22 cellular contexts compared by ENCODE assay signal in the genomic region with DNA sequence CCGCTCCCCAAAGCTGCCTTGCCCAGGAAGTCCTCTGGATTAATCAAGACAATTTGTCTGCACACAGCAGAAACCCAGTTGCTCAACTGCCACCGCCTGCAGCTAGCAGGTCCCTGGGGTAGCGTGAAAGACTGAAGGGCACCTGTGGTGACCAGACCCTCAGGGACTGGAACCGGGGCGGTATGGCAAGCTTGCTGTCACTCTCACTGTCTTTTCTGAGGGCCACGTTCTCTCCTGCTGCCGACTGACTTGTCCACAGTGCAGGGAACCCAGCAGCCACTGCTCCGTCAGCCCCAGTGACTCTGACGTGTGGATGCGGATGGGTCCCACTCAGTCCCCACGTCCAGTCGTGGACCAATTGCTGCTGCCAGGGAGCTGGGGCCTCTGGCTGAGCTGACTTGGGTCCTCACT.
DNase-seq lines count a peak whose midpoint lies in the region; ATAC-seq and TF ChIP-seq lines count a peak whose summit lies in the region.
"Had no signal": no experiment of that assay in that cellular context is flagged by ENCODE, and none has a peak within 500 bp of the region (broad histone marks: within the 10 kb centered on the region; RNA-seq: fewer than 3 reads in every experiment).

No MANE protein-coding gene starts in this region.

- H3K9ac ChIP-seq in Karpas-422 (ENCODE audit: low read length): peak overlapping the region; percentile 30; the same call in 1 of the 2 replicates
- H3K9ac ChIP-seq in endodermal cell (ENCODE audit: extremely low read depth, low read length, poor library complexity, severe bottlenecking): no peak overlapping the region

- no peaks in the 10 kb centered on the region for H3K36me3 ChIP-seq in Karpas-422 (ENCODE audit: insufficient read depth, low read length)
- no peaks in the 10 kb centered on the region for H3K36me3 ChIP-seq in endodermal cell (ENCODE audit: control insufficient read depth, insufficient read depth, low read length)
- H3K36me3 ChIP-seq in suprapubic skin: no peaks in the 10 kb centered on the region
- H3K36me3 ChIP-seq in upper lobe of left lung: no peaks in the 10 kb centered on the region
- H3K36me3 ChIP-seq: HAP-1, Peyer's patch, SJCRH30 had no signal

- no peak for TF ChIP-seq EP300 in suprapubic skin (IDR thresholded peaks at IDR 0.05)
- TF ChIP-seq EP300 in upper lobe of left lung (IDR thresholded peaks at IDR 0.05): no peak

- no peak overlapping the region for H3K4me3 Mint-ChIP-seq in endodermal cell
- H3K4me3 Mint-ChIP-seq in activated naive CD4-positive, alpha-beta T cell treated with anti-CD3 and anti-CD28 coated beads, Interleukin-2, amount 10 ng/mL, durations not matched to agents 7 days and 5 days: no peak overlapping the region
- H3K4me3 Mint-ChIP-seq in stimulated activated memory B cell treated with anti-CD40 and anti-IgM and Interleukin-4, amounts not matched to agents 10 μg/mL and 1 μg/mL and 100 μg/mL, for 72 hours: no peak overlapping the region
- H3K4me3 Mint-ChIP-seq: CD4-positive, CD25-positive, alpha-beta regulatory T cell had no signal

- H3K27ac ChIP-seq in Karpas-422 (ENCODE audit: low read length) (no peak overlapping the region), endodermal cell (ENCODE audit: low read depth, low read length) (no peak overlapping the region), suprapubic skin (no peak overlapping the region), upper lobe of left lung (no peak overlapping the region)
- H3K27ac ChIP-seq: HL-60, Peyer's patch, SJCRH30 had no signal

- H3K79me2 ChIP-seq in Karpas-422 (ENCODE audit: low read length): no peaks in the 10 kb centered on the region

- TF ChIP-seq POLR2A in suprapubic skin (IDR thresholded peaks at IDR 0.05) (no peak), upper lobe of left lung (IDR thresholded peaks at IDR 0.05) (no peak)

- H3K36me3 Mint-ChIP-seq in endodermal cell (ENCODE audit: low read depth): no peaks in the 10 kb centered on the region
- H3K36me3 Mint-ChIP-seq in activated naive CD4-positive, alpha-beta T cell treated with anti-CD3 and anti-CD28 coated beads, Interleukin-2, amount 10 ng/mL, durations not matched to agents 7 days and 5 days: no peaks in the 10 kb centered on the region
- H3K36me3 Mint-ChIP-seq in stimulated activated memory B cell treated with anti-CD40 and anti-IgM and Interleukin-4, amounts not matched to agents 10 μg/mL and 1 μg/mL and 100 μg/mL, for 72 hours: no peaks in the 10 kb centered on the region
- H3K36me3 Mint-ChIP-seq: CD4-positive, CD25-positive, alpha-beta regulatory T cell had no signal

- no peak overlapping the region for H2AFZ ChIP-seq in Karpas-422 (ENCODE audit: low read length)

- WGBS in endodermal cell (ENCODE audit: insufficient coverage in 1 of 2, insufficient read length in 1 of 2), 2 experiments: 82 to 84% methylated on average over 5 to 11 of the region's 12 CpGs
- WGBS in suprapubic skin: 79% methylated on average over 7 of the region's 12 CpGs
- WGBS in upper lobe of left lung, 2 donors: 81 to 86% methylated on average over 11 of the region's 12 CpGs

- CTCF ChIA-PET in activated naive CD4-positive, alpha-beta T cell treated with anti-CD3 and anti-CD28 coated beads, Interleukin-2, amount 10 ng/mL, durations not matched to agents 7 days and 5 days (lab: Charles Lee): no interaction called here

- H3K4me1 ChIP-seq in Karpas-422 (ENCODE audit: low read length) (peaks cover 47% of the 10 kb centered on the region), endodermal cell (ENCODE audit: control insufficient read depth, insufficient read depth, low read length) (peaks cover 17% of the 10 kb centered on the region), suprapubic skin (no peaks in the 10 kb centered on the region), upper lobe of left lung (no peaks in the 10 kb centered on the region)
- H3K4me1 ChIP-seq: HAP-1, Peyer's patch had no signal

- H3K9me3 ChIP-seq in Karpas-422 (ENCODE audit: low read length) (no peaks in the 10 kb centered on the region), endodermal cell (ENCODE audit: control insufficient read depth, low read length) (no peaks in the 10 kb centered on the region), suprapubic skin (no peaks in the 10 kb centered on the region), upper lobe of left lung (no peaks in the 10 kb centered on the region)
- H3K9me3 ChIP-seq: HAP-1, Peyer's patch had no signal

- H3K4me1 Mint-ChIP-seq in endodermal cell: peaks cover 33% of the 10 kb centered on the region
- no peaks in the 10 kb centered on the region for H3K4me1 Mint-ChIP-seq in activated naive CD4-positive, alpha-beta T cell treated with anti-CD3 and anti-CD28 coated beads, Interleukin-2, amount 10 ng/mL, durations not matched to agents 7 days and 5 days
- no peaks in the 10 kb centered on the region for H3K4me1 Mint-ChIP-seq in stimulated activated memory B cell treated with anti-CD40 and anti-IgM and Interleukin-4, amounts not matched to agents 10 μg/mL and 1 μg/mL and 100 μg/mL, for 72 hours
- H3K4me1 Mint-ChIP-seq: CD4-positive, CD25-positive, alpha-beta regulatory T cell had no signal

- H3K9me3 Mint-ChIP-seq in endodermal cell: no peaks in the 10 kb centered on the region
- no peaks in the 10 kb centered on the region for H3K9me3 Mint-ChIP-seq in activated naive CD4-positive, alpha-beta T cell treated with anti-CD3 and anti-CD28 coated beads, Interleukin-2, amount 10 ng/mL, durations not matched to agents 7 days and 5 days
- peaks cover 5% of the 10 kb centered on the region for H3K9me3 Mint-ChIP-seq in stimulated activated memory B cell treated with anti-CD40 and anti-IgM and Interleukin-4, amounts not matched to agents 10 μg/mL and 1 μg/mL and 100 μg/mL, for 72 hours
- H3K9me3 Mint-ChIP-seq: CD4-positive, CD25-positive, alpha-beta regulatory T cell had no signal

- H3K4me3 ChIP-seq in Karpas-422 (ENCODE audit: low read length): no peak overlapping the region
- H3K4me3 ChIP-seq in endodermal cell (ENCODE audit: low read length): no peak overlapping the region
- H3K4me3 ChIP-seq in suprapubic skin: no peak overlapping the region
- H3K4me3 ChIP-seq in upper lobe of left lung: no peak overlapping the region
- H3K4me3 ChIP-seq: HAP-1, Peyer's patch, SJCRH30 had no signal

- H3K27me3 ChIP-seq in Karpas-422 (ENCODE audit: low read length) (no peaks in the 10 kb centered on the region), endodermal cell (ENCODE audit: control insufficient read depth, insufficient read depth, low read length, poor library complexity, severe bottlenecking) (no peaks in the 10 kb centered on the region), suprapubic skin (peaks cover 12% of the 10 kb centered on the region), upper lobe of left lung (no peaks in the 10 kb centered on the region)
- H3K27me3 ChIP-seq: Peyer's patch, SJCRH30 had no signal

- no peaks in the 10 kb centered on the region for H3K27me3 Mint-ChIP-seq in endodermal cell (ENCODE audit: insufficient read depth)
- H3K27me3 Mint-ChIP-seq in activated naive CD4-positive, alpha-beta T cell treated with anti-CD3 and anti-CD28 coated beads, Interleukin-2, amount 10 ng/mL, durations not matched to agents 7 days and 5 days: no peaks in the 10 kb centered on the region
- peaks cover 53% of the 10 kb centered on the region for H3K27me3 Mint-ChIP-seq in stimulated activated memory B cell treated with anti-CD40 and anti-IgM and Interleukin-4, amounts not matched to agents 10 μg/mL and 1 μg/mL and 100 μg/mL, for 72 hours

- no peaks in the 10 kb centered on the region for H4K20me1 ChIP-seq in Karpas-422 (ENCODE audit: insufficient read depth, low read depth, low read length)

- no peak overlapping the region for H3K4me2 ChIP-seq in Karpas-422 (ENCODE audit: low read depth, low read length, poor library complexity, severe bottlenecking)

- H3K9me2 ChIP-seq in Karpas-422 (replicated peaks; ENCODE audit: insufficient read depth, low read length): no peaks in the 10 kb centered on the region

- H3K27ac Mint-ChIP-seq in endodermal cell: peak overlapping the region; percentile 66
- no peak overlapping the region for H3K27ac Mint-ChIP-seq in activated naive CD4-positive, alpha-beta T cell treated with anti-CD3 and anti-CD28 coated beads, Interleukin-2, amount 10 ng/mL, durations not matched to agents 7 days and 5 days
- H3K27ac Mint-ChIP-seq in stimulated activated memory B cell treated with anti-CD40 and anti-IgM and Interleukin-4, amounts not matched to agents 10 μg/mL and 1 μg/mL and 100 μg/mL, for 72 hours: no peak overlapping the region
- H3K27ac Mint-ChIP-seq: CD4-positive, CD25-positive, alpha-beta regulatory T cell had no signal

- TF ChIP-seq CTCF in endodermal cell (conservative IDR thresholded peaks at IDR 0.05) (no peak), suprapubic skin (IDR thresholded peaks at IDR 0.05) (no peak), upper lobe of left lung (IDR thresholded peaks at IDR 0.05) (no peak)

- peak; percentile 46 for DNase-seq in activated effector memory CD4-positive, alpha-beta T cell treated with anti-CD3 and anti-CD28 coated beads, Interleukin-2, amount 50 U/mL, for 16 hours
- DNase-seq in activated effector memory CD4-positive, alpha-beta T cell treated with Interleukin-2 at 50 U/mL for 16 hours: no peak
- no peak for DNase-seq in Karpas-422
- DNase-seq in endodermal cell: peak; percentile 54
- peak; percentile 40 to 72 for DNase-seq in suprapubic skin (ENCODE audit: low spot score in 2 of 2)
- no peak for DNase-seq in upper lobe of left lung
- no peak for DNase-seq in activated naive CD4-positive, alpha-beta T cell treated with anti-CD3 and anti-CD28 coated beads, Interleukin-2, amount 10 ng/mL, durations not matched to agents 7 days and 5 days
- DNase-seq: 8988T; AML-193; CD4-positive, CD25-positive, alpha-beta regulatory T cell; COR-L47; KBM-7; NCI-H1105 treated with DMSO at 0.1 percent for 48 hours; NCI-H2029 treated with DMSO at 0.1 percent for 48 hours; NCI-H226; NCI-H510A treated with DMSO at 0.1 percent for 48 hours; NCI-H82; Peyer's patch; SJCRH30 had no signal

- ATAC-seq in upper lobe of left lung (ENCODE audit: low FRiP score in 2 of 2): no peak
- no peak for ATAC-seq in stimulated activated memory B cell treated with anti-CD40 and anti-IgM and Interleukin-4, amounts not matched to agents 10 μg/mL and 1 μg/mL and 100 μg/mL, for 72 hours

Comparison
In these comparisons a context has a peak if more than half of its experiments do, and no peak if none do; other contexts are left out.
1. DNase-seq: peak in activated effector memory CD4-positive, alpha-beta T cell treated with anti-CD3 and anti-CD28 coated beads, Interleukin-2, amount 50 U/mL, for 16 hours (single experiment), endodermal cell (single experiment) and suprapubic skin (2 of 2); none in activated effector memory CD4-positive, alpha-beta T cell treated with Interleukin-2 at 50 U/mL for 16 hours (single experiment), Karpas-422 (single experiment), upper lobe of left lung (0 of 2) and activated naive CD4-positive, alpha-beta T cell treated with anti-CD3 and anti-CD28 coated beads, Interleukin-2, amount 10 ng/mL, durations not matched to agents 7 days and 5 days (single experiment).